ENCODE assay signal across 9 cellular contexts in the genomic region with DNA sequence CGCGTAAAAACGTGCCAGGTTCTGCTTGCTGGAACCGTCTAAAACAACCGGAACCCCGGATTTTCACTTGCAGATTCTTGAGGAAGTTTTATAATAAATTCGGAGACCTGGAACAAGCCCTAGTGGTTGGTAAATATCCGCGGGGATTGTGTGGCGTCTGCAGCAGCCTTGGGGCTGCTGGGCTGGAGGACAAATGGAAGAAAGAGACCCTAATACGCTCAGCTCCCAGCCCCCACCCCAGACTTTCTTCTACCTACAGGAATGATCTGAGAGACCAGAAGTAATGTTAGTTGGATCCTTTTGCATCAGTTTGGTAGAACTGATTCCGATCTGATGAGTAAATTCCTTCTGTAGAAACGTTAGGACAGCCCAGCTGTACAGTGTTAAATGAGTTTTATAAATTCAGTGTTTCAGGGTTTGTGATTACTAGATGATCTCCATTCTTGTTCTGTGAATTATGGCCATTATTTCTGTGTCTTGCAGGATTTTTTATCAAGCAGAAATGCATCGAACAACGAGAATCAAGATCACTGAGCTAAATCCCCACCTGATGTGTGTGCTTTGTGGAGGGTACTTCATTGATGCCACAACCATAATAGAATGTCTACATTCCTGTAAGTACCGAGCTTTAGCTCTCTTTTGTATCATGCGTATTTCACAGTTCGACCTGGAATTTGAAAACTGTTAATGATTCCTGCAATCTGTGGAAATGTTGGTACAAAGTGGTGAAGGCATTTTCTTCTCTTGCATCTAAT. TPM values are rescaled to one million over a fixed set of nuclear protein-coding genes. Genes with fewer than 3 reads are reported as not detected.
A peak's percentile ranks its signal among the peaks of the same experiment; 100 is the strongest.
DNase-seq lines count a peak whose midpoint lies in the region; ATAC-seq and TF ChIP-seq lines count a peak whose summit lies in the region.
"Had no signal": no experiment of that assay in that cellular context is flagged by ENCODE, and none has a peak within 500 bp of the region (broad histone marks: within the 10 kb centered on the region; RNA-seq: fewer than 3 reads in every experiment).

No MANE protein-coding gene starts in this region.

- peak overlapping the region; percentile 45 for H2AFZ ChIP-seq in fibroblast of lung (ENCODE audit: low read length)

- H3K9ac ChIP-seq in fibroblast of lung (ENCODE audit: insufficient read depth, low read length) = peak overlapping the region; percentile 55

- DNase-seq in RWPE1 (ENCODE audit: low spot score) = no peak
- no peak for DNase-seq in fibroblast of lung (ENCODE audit: low read depth in 2 of 2)
- DNase-seq in retinal pigment epithelial cell (ENCODE audit: low read depth) = no peak
- DNase-seq in NCI-H1436 (lab: John Stamatoyannopoulos, UW) = no peak
- no peak for DNase-seq in activated CD8-positive, alpha-beta memory T cell treated with anti-CD3 and anti-CD28 coated beads, Interleukin-2, amount 50 U/mL, for 4 hours
- no peak for DNase-seq in inferior parietal cortex (ENCODE audit: extremely low spot score)

- H3K4me1 ChIP-seq in fibroblast of lung (ENCODE audit: control insufficient read depth, extremely low read depth, insufficient read depth, low read length) = no peaks in the 10 kb centered on the region

- CTCF ChIA-PET in RWPE1 (lab: Yijun Ruan, JAX) = interaction anchor here (0.7 to 2.1 kb wide), 2 partner anchors 12 to 100 kb away, joined by 3 to 5 read pairs; no protein-coding TSS in a partner anchor

- no peak for ATAC-seq in GM18861 (IDR thresholded peaks at IDR 0.05; ENCODE audit: unreplicated experiment)

- POLR2A ChIA-PET in RWPE1 (lab: Yijun Ruan, JAX; ENCODE audit: low non-redundant PET) = interaction anchor here (0.7 kb wide), 1 partner anchor 473 kb away, joined by 3 read pairs; no protein-coding TSS in a partner anchor

- H3K27ac ChIP-seq in RWPE1 (peak overlapping the region; percentile 78), fibroblast of lung (ENCODE audit: insufficient read depth, low read length) (peak overlapping the region; percentile 39)

- H3K9me3 ChIP-seq in fibroblast of lung (ENCODE audit: control insufficient read depth, insufficient read depth, low read depth, low read length) = no peaks in the 10 kb centered on the region

- H3K79me2 ChIP-seq in fibroblast of lung (ENCODE audit: control insufficient read depth, insufficient read depth, low read length) = peaks cover 4% of the 10 kb centered on the region

- TF ChIP-seq CTCF in GM12875 (IDR thresholded peaks at IDR 0.05; ENCODE audit: borderline replicate concordance, insufficient read depth, low read depth, low read length) (no peak), RWPE1 (conservative IDR thresholded peaks at IDR 0.05; ENCODE audit: low read depth) (no peak), fibroblast of lung (conservative IDR thresholded peaks at IDR 0.05 in 1 of 2, IDR thresholded peaks at IDR 0.05 in 1 of 2; ENCODE audit: low read depth in 1 of 2, low read length in 2 of 2) (no peak), retinal pigment epithelial cell (conservative IDR thresholded peaks at IDR 0.05; ENCODE audit: low read depth, low read length) (no peak)

- H3K36me3 ChIP-seq in fibroblast of lung (ENCODE audit: control insufficient read depth, insufficient read depth, low read length) = peaks cover 3% of the 10 kb centered on the region

- peak overlapping the region; percentile 92 for H3K4me2 ChIP-seq in fibroblast of lung (ENCODE audit: extremely low read depth, insufficient read depth, low read length)

- H3K27me3 ChIP-seq in fibroblast of lung (ENCODE audit: control insufficient read depth, insufficient read depth, low read length) = peaks cover 20% of the 10 kb centered on the region

- H3K4me3 ChIP-seq in GM12875 (ENCODE audit: low read depth, low read length) (peak overlapping the region; percentile 39), fibroblast of lung (replicated peaks in 1 of 4; ENCODE audit: control extremely low read depth in 1 of 4, insufficient read depth in 1 of 4, low read depth in 3 of 4, low read length in 4 of 4) (peak overlapping the region; percentile 63 to 74 (median 70)), retinal pigment epithelial cell (ENCODE audit: low read length) (peak overlapping the region; percentile 66)

- H4K20me1 ChIP-seq in fibroblast of lung (ENCODE audit: control insufficient read depth, extremely low read depth, insufficient read depth, low read length) = peaks cover 3% of the 10 kb centered on the region

RNA-seq across cellular contexts. Expression of a gene that starts 5.2 kb away (rescaled TPM):
- total RNA-seq in fibroblast of lung = 41.6 and 53.2 TPM in 2 replicates
- 30.6 and 44.3 TPM in 2 replicates for polyA plus RNA-seq in fibroblast of lung
- polyA plus RNA-seq in fibroblast of lung (2012) = 33.8 and 42.1 TPM in 2 replicates
- 22.7 and 28.6 TPM in 2 replicates for polyA minus RNA-seq in fibroblast of lung (ENCODE audit: low replicate concordance)

RNA-seq across cellular contexts. Expression of a gene that starts 9.9 kb away (rescaled TPM):
- total RNA-seq in fibroblast of lung = 42.3 and 54.2 TPM in 2 replicates
- 39.0 and 39.6 TPM in 2 replicates for polyA plus RNA-seq in fibroblast of lung
- polyA plus RNA-seq in fibroblast of lung (2012) = 43.7 and 50.3 TPM in 2 replicates
- 4.7 TPM in 1 of 2 replicates, not detected in the other for polyA minus RNA-seq in fibroblast of lung (ENCODE audit: low replicate concordance)

RNA-seq across cellular contexts. Expression of a gene that starts 19.2 kb away (rescaled TPM):
- total RNA-seq in fibroblast of lung = under 0.01 TPM in 1 of 2 replicates, not detected in the other
- polyA plus RNA-seq in fibroblast of lung = not detected in 2 replicates
- polyA plus RNA-seq in fibroblast of lung (2012) = not detected in 2 replicates
- polyA minus RNA-seq in fibroblast of lung (ENCODE audit: low replicate concordance) = not detected in 2 replicates
- total RNA-seq: glomerular endothelial cell had no signal
